Comparison of ENCODE assay signal across 8 cellular contexts in the genomic region with DNA sequence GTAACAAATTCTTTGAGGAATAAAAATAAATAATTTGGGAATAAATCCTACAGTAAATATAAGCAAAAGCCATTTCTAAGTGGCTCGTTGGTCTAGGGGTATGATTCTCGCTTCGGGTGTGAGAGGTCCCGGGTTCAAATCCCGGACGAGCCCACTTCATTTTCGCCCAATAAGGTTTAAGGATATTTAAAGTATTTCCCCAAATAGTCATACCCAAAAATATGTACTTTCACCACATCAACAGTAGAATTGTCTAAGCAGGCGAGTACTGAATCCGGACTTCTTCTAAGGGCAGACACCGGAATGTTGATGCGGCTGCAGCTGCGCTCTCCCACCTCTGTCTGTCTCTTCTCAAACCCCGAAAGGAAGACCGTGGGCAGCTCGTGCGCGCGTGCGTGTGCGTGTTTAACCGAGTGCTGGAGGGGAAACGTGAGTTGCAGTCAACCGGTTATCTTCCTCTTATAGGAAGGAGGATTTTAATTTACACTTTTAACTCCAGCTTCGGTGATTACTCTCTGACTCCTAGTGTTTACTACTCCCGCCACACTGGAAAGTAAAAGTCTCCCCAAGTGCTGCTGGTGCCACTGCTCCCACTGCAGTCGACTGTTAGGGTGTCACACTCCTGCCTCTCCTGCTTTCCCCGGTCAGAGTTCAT.
DNase-seq lines count a peak whose midpoint lies in the region; ATAC-seq and TF ChIP-seq lines count a peak whose summit lies in the region.

No MANE protein-coding gene starts in this region.

- no peaks in the 10 kb centered on the region for H3K36me3 ChIP-seq in breast epithelium
- no peaks in the 10 kb centered on the region for H3K36me3 ChIP-seq in mesendoderm (ENCODE audit: control insufficient read depth, insufficient read depth, low read length)
- no peaks in the 10 kb centered on the region for H3K36me3 ChIP-seq in thyroid gland

- H4K8ac ChIP-seq in mesendoderm (ENCODE audit: low read depth, low read length) = no peak overlapping the region

- H3K23ac ChIP-seq in mesendoderm (ENCODE audit: low read length) = no peak overlapping the region

- peak overlapping the region; percentile 50 for H3K4me2 ChIP-seq in mesendoderm (ENCODE audit: low read length)

- no peaks in the 10 kb centered on the region for H3K79me2 ChIP-seq in mesendoderm (ENCODE audit: control insufficient read depth, insufficient read depth, low read length)

- no peak overlapping the region for H3K4ac ChIP-seq in mesendoderm (ENCODE audit: low read depth, low read length)

- H3K56ac ChIP-seq in mesendoderm (ENCODE audit: low read length) = peak overlapping the region; percentile 45

- no peak overlapping the region for H2AK5ac ChIP-seq in mesendoderm (ENCODE audit: low read length)

- TF ChIP-seq POLR2A in breast epithelium (IDR thresholded peaks at IDR 0.05) (no peak), thyroid gland (IDR thresholded peaks at IDR 0.05) (no peak)

- H3K4me3 ChIP-seq in breast epithelium = peak overlapping the region in 2 of 3 donors; percentile 12 to 41
- peak overlapping the region; percentile 43 for H3K4me3 ChIP-seq in mesendoderm (ENCODE audit: low read length)
- H3K4me3 ChIP-seq in thyroid gland (replicated peaks in 1 of 3) = no peak overlapping the region

- TF ChIP-seq CTCF in breast epithelium (IDR thresholded peaks at IDR 0.05) = no peak
- no peak for TF ChIP-seq CTCF in thyroid gland (IDR thresholded peaks at IDR 0.05)

- no peak overlapping the region for H3K27ac ChIP-seq in breast epithelium
- H3K27ac ChIP-seq in mesendoderm (ENCODE audit: low read depth, low read length) = no peak overlapping the region
- H3K27ac ChIP-seq in thyroid gland = no peak overlapping the region

- H3K4me1 ChIP-seq in breast epithelium (no peaks in the 10 kb centered on the region), mesendoderm (ENCODE audit: control insufficient read depth, low read depth, low read length) (no peaks in the 10 kb centered on the region), thyroid gland (no peaks in the 10 kb centered on the region)

- H3K9ac ChIP-seq in mesendoderm (ENCODE audit: low read length) = peak overlapping the region; percentile 37

- no peak overlapping the region for H2BK120ac ChIP-seq in mesendoderm (ENCODE audit: low read depth, low read length)

- no peak overlapping the region for H4K5ac ChIP-seq in mesendoderm (ENCODE audit: low read length)

- intact Hi-C loops in breast epithelium (cut with DNase I; ENCODE audit: low total_unique reads) (no loop called here), thyroid gland (cut with DNase I) (no loop called here)

- DNase-seq in NCI-H82 (lab: John Stamatoyannopoulos, UW) (peak; percentile 51), NCI-H82 treated with DMSO at 0.1 percent for 48 hours (lab: John Stamatoyannopoulos, UW; ENCODE audit: unreplicated experiment) (no peak), RKO (ENCODE audit: low spot score) (peak; percentile 96), breast epithelium (ENCODE audit: low spot score in 2 of 2) (no peak), mesendoderm (peak; percentile 95), thyroid gland (no peak)

- no CpG with 5 or more reads among the region's 27 CpGs for WGBS in mesendoderm (ENCODE audit: extremely low coverage, insufficient coverage, low lambda C conversion rate)
- WGBS in thyroid gland, 2 donors = 3 to 4% methylated on average over 26 to 27 of the region's 27 CpGs

- no peaks in the 10 kb centered on the region for H3K79me1 ChIP-seq in mesendoderm (ENCODE audit: low read length)

- H3K9me3 ChIP-seq in breast epithelium = no peaks in the 10 kb centered on the region
- no peaks in the 10 kb centered on the region for H3K9me3 ChIP-seq in thyroid gland

- ATAC-seq in HG03066 (IDR thresholded peaks at IDR 0.05; ENCODE audit: low read depth, unreplicated experiment) (peak; percentile 58), HG03571 (IDR thresholded peaks at IDR 0.05; ENCODE audit: unreplicated experiment) (no peak)

- H3K27me3 ChIP-seq in breast epithelium (peaks cover 0 to 41% of the 10 kb centered on the region in 2 donors), mesendoderm (ENCODE audit: insufficient read depth, low read length, poor library complexity) (no peaks in the 10 kb centered on the region), thyroid gland (peaks cover 3% of the 10 kb centered on the region)

- H2BK15ac ChIP-seq in mesendoderm (replicated peaks; ENCODE audit: low read depth) = no peak overlapping the region

- no peak overlapping the region for H3K18ac ChIP-seq in mesendoderm (ENCODE audit: low read length)

- H2BK5ac ChIP-seq in mesendoderm (ENCODE audit: low read length) = no peak overlapping the region

Comparison
In these comparisons a context has a peak if more than half of its experiments do, and no peak if none do; other contexts are left out.
1. DNase-seq: peak in NCI-H82 (single experiment), RKO (single experiment) and mesendoderm (single experiment); none in NCI-H82 treated with DMSO at 0.1 percent for 48 hours (single experiment), breast epithelium (0 of 2) and thyroid gland (0 of 2).
2. H3K4me3 ChIP-seq: peak in breast epithelium (2 of 3) and mesendoderm (single experiment); none in thyroid gland (0 of 3).